In genomic region chr5:42487077-42487476, GRCh38 we compare ENCODE assay signal across 33 cellular contexts.
"Had no signal": no experiment of that assay in that cellular context is flagged by ENCODE, and none has a peak within 500 bp of the region (broad histone marks: within the 10 kb centered on the region; RNA-seq: fewer than 3 reads in every experiment).

No MANE protein-coding gene starts in this region.

- ATAC-seq: activated CD8-positive, alpha-beta memory T cell treated with anti-CD3 and anti-CD28 coated beads, Interleukin-2, amount 10 ng/mL, durations not matched to agents 7 days and 5 days; activated CD8-positive, alpha-beta T cell treated with anti-CD3 and anti-CD28 coated beads for 36 hours; activated naive CD8-positive, alpha-beta T cell treated with anti-CD3 and anti-CD28 coated beads, Interleukin-2, amount 50 U/mL, for 24 hours had no signal

- H3K4me1 Mint-ChIP-seq: activated B cell treated with CpG ODN at 0.5 μM for 24 hours; activated CD4-positive, alpha-beta T cell treated with anti-CD3 and anti-CD28 coated beads, Interleukin-2, amount 10 ng/mL, durations not matched to agents 24 days and 14 days; activated CD8-positive, alpha-beta memory T cell treated with anti-CD3 and anti-CD28 coated beads, Interleukin-2, amount 10 ng/mL, durations not matched to agents 7 days and 5 days; activated naive CD4-positive, alpha-beta T cell treated with anti-CD3 and anti-CD28 coated beads, Interleukin-2, amount 10 ng/mL, durations not matched to agents 7 days and 5 days; activated naive CD4-positive, alpha-beta T cell treated with anti-CD3 and anti-CD28 coated beads, Interleukin-2, amount 50 U/mL, for 24 hours; activated naive CD8-positive, alpha-beta T cell treated with anti-CD3 and anti-CD28 coated beads, Interleukin-2, amount 10 ng/mL, durations not matched to agents 7 days and 5 days; activated naive CD8-positive, alpha-beta T cell treated with anti-CD3 and anti-CD28 coated beads, Interleukin-2, amount 50 U/mL, for 24 hours had no signal

- H3K27ac ChIP-seq: ascending aorta, VCaP had no signal

- H3K4me3 Mint-ChIP-seq: activated B cell treated with CpG ODN at 0.5 μM for 24 hours; activated CD4-positive, alpha-beta memory T cell treated with anti-CD3 and anti-CD28 coated beads for 36 hours; activated CD4-positive, alpha-beta T cell treated with anti-CD3 and anti-CD28 coated beads, Interleukin-2, amount 10 ng/mL, durations not matched to agents 24 days and 14 days; activated CD8-positive, alpha-beta memory T cell treated with anti-CD3 and anti-CD28 coated beads, Interleukin-2, amount 10 ng/mL, durations not matched to agents 7 days and 5 days; activated CD8-positive, alpha-beta T cell treated with anti-CD3 and anti-CD28 coated beads for 36 hours; activated naive CD4-positive, alpha-beta T cell treated with anti-CD3 and anti-CD28 coated beads, Interleukin-2, amount 10 ng/mL, durations not matched to agents 7 days and 5 days; activated naive CD4-positive, alpha-beta T cell treated with anti-CD3 and anti-CD28 coated beads, Interleukin-2, amount 50 U/mL, for 24 hours; activated naive CD8-positive, alpha-beta T cell; activated naive CD8-positive, alpha-beta T cell treated with anti-CD3 and anti-CD28 coated beads, Interleukin-2, amount 10 ng/mL, durations not matched to agents 7 days and 5 days; activated naive CD8-positive, alpha-beta T cell treated with anti-CD3 and anti-CD28 coated beads, Interleukin-2, amount 50 U/mL, for 24 hours; activated T-cell treated with anti-CD3 and anti-CD28 coated beads, Interleukin-2, amount 50 U/mL, for 24 hours; brain; T-helper 1 cell treated with Interleukin-12 subunit alpha and Interleukin-12 subunit beta and Interleukin-4 antibody, amounts not matched to agents 30 μg/mL and 1 μg/mL, for 36 hours; T-helper 2 cell treated with Interferon-gamma antibody and Interleukin-4, amounts not matched to agents 5 μg/mL and 100 μg/mL, for 36 hours had no signal

- H3K9me3 Mint-ChIP-seq: activated CD4-positive, alpha-beta memory T cell treated with anti-CD3 and anti-CD28 coated beads for 36 hours; activated CD4-positive, alpha-beta T cell treated with anti-CD3 and anti-CD28 coated beads, Interleukin-2, amount 10 ng/mL, durations not matched to agents 24 days and 14 days; activated CD8-positive, alpha-beta T cell treated with anti-CD3 and anti-CD28 coated beads for 36 hours; activated naive CD4-positive, alpha-beta T cell treated with anti-CD3 and anti-CD28 coated beads, Interleukin-2, amount 50 U/mL, for 24 hours; activated naive CD8-positive, alpha-beta T cell treated with anti-CD3 and anti-CD28 coated beads, Interleukin-2, amount 50 U/mL, for 24 hours; activated T-cell treated with anti-CD3 and anti-CD28 coated beads, Interleukin-2, amount 50 U/mL, for 24 hours; activated T-helper 2 cell treated with anti-CD3 and anti-CD28 coated beads, Interferon-gamma antibody, Interleukin-2, Interleukin-4, amounts not matched to agents 10 μg/mL and 5 μg/mL and 100 μg/mL, durations not matched to agents 14 hours and 24 hours and 36 hours; T-helper 1 cell treated with Interleukin-12 subunit alpha and Interleukin-12 subunit beta and Interleukin-4 antibody, amounts not matched to agents 30 μg/mL and 1 μg/mL, for 36 hours; T-helper 2 cell treated with Interferon-gamma antibody and Interleukin-4, amounts not matched to agents 5 μg/mL and 100 μg/mL, for 36 hours had no signal

- H3K36me3 Mint-ChIP-seq: activated CD4-positive, alpha-beta memory T cell treated with anti-CD3 and anti-CD28 coated beads for 36 hours; activated CD8-positive, alpha-beta memory T cell treated with anti-CD3 and anti-CD28 coated beads, Interleukin-2, amount 10 ng/mL, durations not matched to agents 7 days and 5 days; activated naive CD4-positive, alpha-beta T cell treated with anti-CD3 and anti-CD28 coated beads, Interleukin-2, amount 10 ng/mL, durations not matched to agents 7 days and 5 days; activated naive CD4-positive, alpha-beta T cell treated with anti-CD3 and anti-CD28 coated beads, Interleukin-2, amount 50 U/mL, for 24 hours; activated naive CD8-positive, alpha-beta T cell; activated naive CD8-positive, alpha-beta T cell treated with anti-CD3 and anti-CD28 coated beads, Interleukin-2, amount 10 ng/mL, durations not matched to agents 7 days and 5 days had no signal

- H3K27me3 Mint-ChIP-seq: activated CD4-positive, alpha-beta memory T cell treated with anti-CD3 and anti-CD28 coated beads for 36 hours; activated CD4-positive, alpha-beta T cell treated with anti-CD3 and anti-CD28 coated beads, Interleukin-2, amount 10 ng/mL, durations not matched to agents 24 days and 14 days; activated CD8-positive, alpha-beta T cell treated with anti-CD3 and anti-CD28 coated beads for 36 hours; activated naive CD4-positive, alpha-beta T cell treated with anti-CD3 and anti-CD28 coated beads, Interleukin-2, amount 10 ng/mL, durations not matched to agents 7 days and 5 days; activated T-cell treated with anti-CD3 and anti-CD28 coated beads, Interleukin-2, amount 50 U/mL, for 24 hours; brain had no signal

- H3K36me3 ChIP-seq: ascending aorta had no signal

- H3K27ac Mint-ChIP-seq: activated B cell treated with CpG ODN at 0.5 μM for 24 hours; activated CD4-positive, alpha-beta memory T cell treated with anti-CD3 and anti-CD28 coated beads for 36 hours; activated CD4-positive, alpha-beta T cell treated with anti-CD3 and anti-CD28 coated beads, Interleukin-2, amount 10 ng/mL, durations not matched to agents 24 days and 14 days; activated CD8-positive, alpha-beta memory T cell treated with anti-CD3 and anti-CD28 coated beads, Interleukin-2, amount 10 ng/mL, durations not matched to agents 7 days and 5 days; activated CD8-positive, alpha-beta T cell treated with anti-CD3 and anti-CD28 coated beads for 36 hours; activated naive CD4-positive, alpha-beta T cell treated with anti-CD3 and anti-CD28 coated beads, Interleukin-2, amount 10 ng/mL, durations not matched to agents 7 days and 5 days; activated naive CD4-positive, alpha-beta T cell treated with anti-CD3 and anti-CD28 coated beads, Interleukin-2, amount 50 U/mL, for 24 hours; activated naive CD8-positive, alpha-beta T cell; activated naive CD8-positive, alpha-beta T cell treated with anti-CD3 and anti-CD28 coated beads, Interleukin-2, amount 10 ng/mL, durations not matched to agents 7 days and 5 days; activated naive CD8-positive, alpha-beta T cell treated with anti-CD3 and anti-CD28 coated beads, Interleukin-2, amount 50 U/mL, for 24 hours; activated T-cell treated with anti-CD3 and anti-CD28 coated beads, Interleukin-2, amount 50 U/mL, for 24 hours; activated T-helper 2 cell treated with anti-CD3 and anti-CD28 coated beads, Interferon-gamma antibody, Interleukin-2, Interleukin-4, amounts not matched to agents 10 μg/mL and 5 μg/mL and 100 μg/mL, durations not matched to agents 14 hours and 24 hours and 36 hours; T-helper 1 cell treated with Interleukin-12 subunit alpha and Interleukin-12 subunit beta and Interleukin-4 antibody, amounts not matched to agents 30 μg/mL and 1 μg/mL, for 36 hours; T-helper 2 cell treated with Interferon-gamma antibody and Interleukin-4, amounts not matched to agents 5 μg/mL and 100 μg/mL, for 36 hours had no signal

- DNase-seq: activated B cell treated with CpG ODN at 0.5 μM for 24 hours; activated CD4-positive, alpha-beta memory T cell treated with anti-CD3 and anti-CD28 coated beads for 36 hours; activated CD4-positive, alpha-beta T cell treated with anti-CD3 and anti-CD28 coated beads for 4 hours; activated CD4-positive, alpha-beta T cell treated with anti-CD3 and anti-CD28 coated beads, Interleukin-2, amount 10 ng/mL, durations not matched to agents 24 days and 14 days; activated CD4-positive, alpha-beta T cell treated with anti-CD3 and anti-CD28 coated beads, Interleukin-2, amount 50 U/mL, for 1 hour; activated CD4-positive, alpha-beta T cell treated with anti-CD3 and anti-CD28 coated beads, Interleukin-2, amount 50 U/mL, for 4 hours; activated CD4-positive, CD25-positive, alpha-beta regulatory T cell treated with anti-CD3 and anti-CD28 coated beads, Interleukin-2, amount 50 U/mL, for 72 hours; activated CD8-positive, alpha-beta memory T cell treated with anti-CD3 and anti-CD28 coated beads for 24 hours; activated CD8-positive, alpha-beta memory T cell treated with anti-CD3 and anti-CD28 coated beads, Interleukin-2, amount 10 ng/mL, durations not matched to agents 7 days and 5 days; activated CD8-positive, alpha-beta memory T cell treated with anti-CD3 and anti-CD28 coated beads, Interleukin-2, amount 50 U/mL, for 48 hours; activated CD8-positive, alpha-beta T cell treated with anti-CD3 and anti-CD28 coated beads for 36 hours; activated effector memory CD4-positive, alpha-beta T cell treated with Interleukin-2 at 50 U/mL for 16 hours; activated gamma-delta T cell; activated naive CD4-positive, alpha-beta T cell treated with anti-CD3 and anti-CD28 coated beads, Interleukin-2, amount 10 ng/mL, durations not matched to agents 7 days and 5 days; activated naive CD4-positive, alpha-beta T cell treated with Interleukin-2 at 50 U/mL for 16 hours; activated naive CD8-positive, alpha-beta T cell treated with anti-CD3 and anti-CD28 coated beads, Interleukin-2, amount 10 ng/mL, durations not matched to agents 7 days and 5 days; activated naive CD8-positive, alpha-beta T cell treated with anti-CD3 and anti-CD28 coated beads, Interleukin-2, amount 50 U/mL, for 24 hours; activated T-cell treated with anti-CD3 and anti-CD28 coated beads, Interleukin-2, amount 50 U/mL, for 24 hours; activated T-cell treated with anti-CD3 and anti-CD28 coated beads, Interleukin-2, amount 50 U/mL, for 48 hours; amygdala; anterior cingulate cortex; central memory CD4-positive, alpha-beta T cell; T-helper 1 cell; T-helper 2 cell; T-helper 9 cell had no signal

- H3K27me3 ChIP-seq: ascending aorta had no signal

- H3K4me3 ChIP-seq: ascending aorta had no signal
